ENCODE assay signal across 1 cellular context in the genomic region with DNA sequence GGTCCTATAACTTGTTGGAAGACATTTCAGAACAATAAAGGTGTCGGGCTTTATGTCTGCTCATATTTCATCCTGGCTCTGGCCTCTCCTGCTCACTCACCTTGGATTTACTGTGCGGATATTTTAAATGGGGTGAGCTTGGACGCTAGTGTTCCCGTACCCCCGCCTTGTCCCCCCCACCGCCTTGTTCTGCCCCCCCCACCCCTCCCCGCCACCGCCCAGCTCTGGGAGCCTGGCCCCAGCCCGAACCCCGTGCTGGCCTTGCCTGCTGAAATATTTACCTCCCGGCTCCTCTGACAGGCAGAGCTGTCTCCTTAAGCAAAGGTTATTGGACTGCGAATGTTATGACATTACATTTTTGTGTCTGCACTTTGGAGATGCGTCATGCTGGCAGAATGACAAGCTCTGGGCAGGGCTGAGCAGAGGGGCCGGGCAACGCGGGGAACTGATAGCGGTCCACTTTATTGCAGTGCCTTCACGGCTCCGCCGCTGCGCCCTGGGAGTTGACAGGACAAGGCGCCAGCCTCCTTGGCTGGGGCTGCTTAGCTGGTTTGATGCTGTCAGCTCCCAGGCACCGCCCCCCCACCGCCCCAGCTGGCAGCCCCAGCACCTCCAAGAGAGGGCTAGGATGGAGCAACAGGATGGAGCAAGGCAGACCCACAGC.
TF ChIP-seq lines count a peak whose summit lies in the region.

No MANE protein-coding gene starts in this region.

TF ChIP-seq in IMR-90, 13 proteins besides CTCF, POLR2A, EP300 and RAD21 (continued from another document):
- TF ChIP-seq BHLHE40 (IDR thresholded peaks at IDR 0.05; ENCODE audit: low read depth, low read length) (peak; percentile 20; the same call in 1 of the 2 replicates), RCOR1 (IDR thresholded peaks at IDR 0.05; ENCODE audit: insufficient replicate concordance, low read length) (peak; percentile 23), MAFK (IDR thresholded peaks at IDR 0.05; ENCODE audit: low read depth, low read length) (no peak), FOS (IDR thresholded peaks at IDR 0.05; ENCODE audit: low read depth, low read length) (peak; percentile 77), MAZ (IDR thresholded peaks at IDR 0.05; ENCODE audit: borderline replicate concordance, low read depth, low read length) (no peak), NFE2L2 (IDR thresholded peaks at IDR 0.05; ENCODE audit: low read depth, low read length) (peak; percentile 40; the same call in 1 of the 2 replicates)
- TF ChIP-seq, protein P1, sequence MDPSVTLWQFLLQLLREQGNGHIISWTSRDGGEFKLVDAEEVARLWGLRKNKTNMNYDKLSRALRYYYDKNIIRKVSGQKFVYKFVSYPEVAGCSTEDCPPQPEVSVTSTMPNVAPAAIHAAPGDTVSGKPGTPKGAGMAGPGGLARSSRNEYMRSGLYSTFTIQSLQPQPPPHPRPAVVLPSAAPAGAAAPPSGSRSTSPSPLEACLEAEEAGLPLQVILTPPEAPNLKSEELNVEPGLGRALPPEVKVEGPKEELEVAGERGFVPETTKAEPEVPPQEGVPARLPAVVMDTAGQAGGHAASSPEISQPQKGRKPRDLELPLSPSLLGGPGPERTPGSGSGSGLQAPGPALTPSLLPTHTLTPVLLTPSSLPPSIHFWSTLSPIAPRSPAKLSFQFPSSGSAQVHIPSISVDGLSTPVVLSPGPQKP (IDR thresholded peaks at IDR 0.05; ENCODE audit: borderline replicate concordance, low read depth, low read length) = no peak
